30 cellular contexts compared by ENCODE assay signal in the genomic region with DNA sequence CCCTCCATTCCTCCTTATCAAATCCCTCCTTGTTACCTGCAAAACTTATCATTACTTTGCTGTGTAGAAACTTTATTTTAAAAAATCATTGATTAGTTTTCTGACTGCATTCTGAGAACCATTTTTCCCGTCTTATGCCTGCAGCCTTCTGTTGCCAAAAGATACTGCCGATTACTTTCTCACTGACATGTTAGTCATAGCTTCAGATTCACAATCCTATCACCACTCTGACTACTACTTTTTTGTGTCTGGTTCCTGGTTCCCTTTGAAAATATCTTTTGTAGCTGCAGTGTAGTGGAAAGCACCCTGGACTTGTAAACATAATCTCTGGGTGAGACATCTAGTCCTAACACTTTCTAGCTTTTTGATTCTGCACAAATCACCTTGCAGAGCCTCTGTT.
"Had no signal": no experiment of that assay in that cellular context is flagged by ENCODE, and none has a peak within 500 bp of the region (broad histone marks: within the 10 kb centered on the region; RNA-seq: fewer than 3 reads in every experiment).

No MANE protein-coding gene starts in this region.

- H3K27ac Mint-ChIP-seq: naive thymus-derived CD8-positive, alpha-beta T cell; nephron progenitor cell; stimulated activated memory B cell treated with anti-CD40 and anti-IgM and Interleukin-4, amounts not matched to agents 10 μg/mL and 1 μg/mL and 100 μg/mL, for 72 hours; type B pancreatic cell had no signal

- H3K9me3 Mint-ChIP-seq: naive thymus-derived CD8-positive, alpha-beta T cell; nephron progenitor cell; stimulated activated memory B cell treated with anti-CD40 and anti-IgM and Interleukin-4, amounts not matched to agents 10 μg/mL and 1 μg/mL and 100 μg/mL, for 72 hours; type B pancreatic cell had no signal

- H3K36me3 ChIP-seq: esophagus squamous epithelium, heart right ventricle, left ventricle myocardium inferior, lower lobe of right lung, sigmoid colon, spleen, tibial artery had no signal

- H3K27me3 Mint-ChIP-seq: naive thymus-derived CD8-positive, alpha-beta T cell; stimulated activated memory B cell treated with anti-CD40 and anti-IgM and Interleukin-4, amounts not matched to agents 10 μg/mL and 1 μg/mL and 100 μg/mL, for 72 hours; type B pancreatic cell had no signal

- ATAC-seq: heart right ventricle; left colon; lower lobe of right lung; naive thymus-derived CD8-positive, alpha-beta T cell; psoas muscle; right cardiac atrium; stimulated activated memory B cell treated with anti-CD40 and anti-IgM and Interleukin-4, amounts not matched to agents 10 μg/mL and 1 μg/mL and 100 μg/mL, for 72 hours; stimulated activated naive CD8-positive, alpha-beta T cell treated with anti-CD3 and anti-CD28 coated beads, Interleukin-15, Interleukin-2, amounts not matched to agents 100 U/mL and 50 U/mL, for 24 hours had no signal

- H3K9me3 ChIP-seq: left ventricle myocardium inferior, psoas muscle, sigmoid colon, spleen, testis, tibial artery had no signal

- H3K4me1 ChIP-seq: esophagus squamous epithelium, heart right ventricle, left ventricle myocardium inferior, lower lobe of right lung, psoas muscle, sigmoid colon, spleen, testis, tibial artery had no signal

- H3K4me3 ChIP-seq: coronary artery, esophagus squamous epithelium, heart right ventricle, left ventricle myocardium inferior, lower lobe of right lung, psoas muscle, sigmoid colon, skin epidermis, spleen, testis, tibial artery had no signal

- DNase-seq: dermis blood vessel endothelial cell; effector memory CD4-positive, alpha-beta T cell; erythroblast; esophagus squamous epithelium; foreskin melanocyte; glutamatergic neuron; heart right ventricle; hippocampal formation; islet precursor cell; kidney glomerular epithelial cell; left colon; left ventricle myocardium inferior; lower lobe of right lung; naive thymus-derived CD8-positive, alpha-beta T cell; nephron progenitor cell; nucleus accumbens; psoas muscle; right cardiac atrium; sigmoid colon; spleen; stimulated activated CD4-positive, alpha-beta T cell treated with anti-CD3 and anti-CD28 coated beads, Interleukin-4, amount 100 ng/mL, for 4 hours; stimulated activated naive CD8-positive, alpha-beta T cell treated with anti-CD3 and anti-CD28 coated beads, Interleukin-15, Interleukin-2, amounts not matched to agents 100 U/mL and 50 U/mL, for 24 hours; substantia nigra; testis; tibial artery had no signal

- H3K4me3 Mint-ChIP-seq: naive thymus-derived CD8-positive, alpha-beta T cell; nephron progenitor cell; stimulated activated memory B cell treated with anti-CD40 and anti-IgM and Interleukin-4, amounts not matched to agents 10 μg/mL and 1 μg/mL and 100 μg/mL, for 72 hours; type B pancreatic cell had no signal

- H3K27ac ChIP-seq: coronary artery, esophagus squamous epithelium, heart right ventricle, left ventricle myocardium inferior, lower lobe of right lung, psoas muscle, sigmoid colon, skin epidermis, spleen, testis, tibial artery had no signal

- H3K27me3 ChIP-seq: esophagus squamous epithelium, heart right ventricle, sigmoid colon, spleen, testis, tibial artery had no signal

- FAIRE-seq: endothelial cell of umbilical vein had no signal

- H3K36me3 Mint-ChIP-seq: type B pancreatic cell had no signal
